Comparison of ENCODE assay signal across 9 cellular contexts in genomic region chr10:688621-689426, GRCh38. TPM values are rescaled to one million over a fixed set of nuclear protein-coding genes. Genes with fewer than 3 reads are reported as not detected.
DNase-seq lines count a peak whose midpoint lies in the region; ATAC-seq and TF ChIP-seq lines count a peak whose summit lies in the region.
"Had no signal": no experiment of that assay in that cellular context is flagged by ENCODE, and none has a peak within 500 bp of the region (broad histone marks: within the 10 kb centered on the region; RNA-seq: fewer than 3 reads in every experiment).

No MANE protein-coding gene starts in this region.

- peaks cover 0 to 1% (median 0%) of the 10 kb centered on the region in 8 donors for H3K9me3 Mint-ChIP-seq in CD4-positive, alpha-beta memory T cell
- H3K9me3 Mint-ChIP-seq: dendritic cell treated with granulocyte-macrophage colony-stimulating factor and Interleukin-4, amounts not matched to agents 40 ng/mL and 50 ng/mL, for 4 days had no signal

- H3K4me3 ChIP-seq in AG09309 (ENCODE audit: control insufficient read depth, low read depth, low read length): peak overlapping the region; percentile 72
- peak overlapping the region; percentile 83 for H3K4me3 ChIP-seq in ectodermal cell (ENCODE audit: insufficient read depth, low read depth, low read length)
- H3K4me3 ChIP-seq in uterus: peak overlapping the region; percentile 82
- H3K4me3 ChIP-seq in CD4-positive, alpha-beta memory T cell (ENCODE audit: low read length in 2 of 2): no peak overlapping the region

- POLR2A ChIA-PET in CD4-positive, alpha-beta memory T cell (lab: Charles Lee; ENCODE audit: partially characterized antibody): no interaction called here

- peaks cover 3 to 16% (median 7%) of the 10 kb centered on the region in 4 donors for H3K4me1 Mint-ChIP-seq in CD4-positive, alpha-beta memory T cell

- no peak for TF ChIP-seq CTCF in AG09309 (IDR thresholded peaks at IDR 0.05; ENCODE audit: control insufficient read depth, insufficient read depth, low read depth, low read length, missing control alignments)
- TF ChIP-seq CTCF in uterus (IDR thresholded peaks at IDR 0.05): no peak

- no peaks in the 10 kb centered on the region for H3K4me1 ChIP-seq in ectodermal cell (ENCODE audit: control insufficient read depth, insufficient read depth, low read length)
- peaks cover 0 to 9% of the 10 kb centered on the region in 2 donors for H3K4me1 ChIP-seq in uterus
- H3K4me1 ChIP-seq in CD4-positive, alpha-beta memory T cell (ENCODE audit: insufficient read depth, low read length): no peaks in the 10 kb centered on the region

- DNase-seq in AG09309 (ENCODE audit: low read depth) (no peak), medulla oblongata (ENCODE audit: extremely low spot score) (peak; percentile 70), uterus (no peak)
- DNase-seq in CD4-positive, alpha-beta memory T cell: no peak

- peaks cover 27 to 35% of the 10 kb centered on the region in 2 donors for H3K27me3 Mint-ChIP-seq in CD4-positive, alpha-beta memory T cell

- no peak for TF ChIP-seq POLR2A in uterus (IDR thresholded peaks at IDR 0.05)

- CTCF ChIA-PET in CD4-positive, alpha-beta memory T cell (lab: Charles Lee; ENCODE audit: partially characterized antibody): no interaction called here

- WGBS in ectodermal cell, 2 experiments: 1% methylated on average over 85 of the region's 85 CpGs

- peak overlapping the region; percentile 74 for H3K27ac ChIP-seq in ectodermal cell (ENCODE audit: insufficient read depth, low read depth, low read length, poor library complexity, severe bottlenecking)
- H3K27ac ChIP-seq in uterus: peak overlapping the region; percentile 89 to 91
- H3K27ac ChIP-seq in CD4-positive, alpha-beta memory T cell (ENCODE audit: low read depth, low read length): no peak overlapping the region

- peak overlapping the region in 3 of 8 donors; percentile 6 to 40 (median 20) for H3K4me3 Mint-ChIP-seq in CD4-positive, alpha-beta memory T cell
- H3K4me3 Mint-ChIP-seq: dendritic cell treated with granulocyte-macrophage colony-stimulating factor and Interleukin-4, amounts not matched to agents 40 ng/mL and 50 ng/mL, for 4 days had no signal

- H3K27ac Mint-ChIP-seq in CD4-positive, alpha-beta memory T cell: no peak overlapping the region
- H3K27ac Mint-ChIP-seq: dendritic cell treated with granulocyte-macrophage colony-stimulating factor and Interleukin-4, amounts not matched to agents 40 ng/mL and 50 ng/mL, for 4 days had no signal

- H3K36me3 Mint-ChIP-seq in CD4-positive, alpha-beta memory T cell: no peaks in the 10 kb centered on the region

- ATAC-seq in GM21786 (IDR thresholded peaks at IDR 0.05; ENCODE audit: unreplicated experiment) (no peak), GM18870 (IDR thresholded peaks at IDR 0.05; ENCODE audit: unreplicated experiment) (no peak)

- H3K36me3 ChIP-seq in ectodermal cell (ENCODE audit: control insufficient read depth, insufficient read depth, low read length) (no peaks in the 10 kb centered on the region), uterus (no peaks in the 10 kb centered on the region)
- H3K36me3 ChIP-seq in CD4-positive, alpha-beta memory T cell (ENCODE audit: insufficient read depth, low read length): no peaks in the 10 kb centered on the region

- no peak for TF ChIP-seq RAD21 in Ishikawa (IDR thresholded peaks at IDR 0.05; ENCODE audit: low read depth)

- H3K9me3 ChIP-seq in ectodermal cell (ENCODE audit: control insufficient read depth, low read length): no peaks in the 10 kb centered on the region
- H3K9me3 ChIP-seq in uterus: no peaks in the 10 kb centered on the region
- no peaks in the 10 kb centered on the region for H3K9me3 ChIP-seq in CD4-positive, alpha-beta memory T cell (ENCODE audit: control insufficient read depth in 1 of 2, low read length in 2 of 2)

- intact Hi-C loops in uterus (cut with DNase I; ENCODE audit: low total_unique reads): loop anchor here (10.0 kb wide), 1 partner anchor 174 kb away; no protein-coding TSS in a partner anchor
- intact Hi-C loops in CD4-positive, alpha-beta memory T cell (cut with micrococcal nuclease): no loop called here

- TF ChIP-seq EP300 in Ishikawa (IDR thresholded peaks at IDR 0.05; ENCODE audit: borderline replicate concordance): no peak

- H3K27me3 ChIP-seq in ectodermal cell (ENCODE audit: control insufficient read depth, insufficient read depth, low read length, poor library complexity, severe bottlenecking) (peaks cover 23% of the 10 kb centered on the region), uterus (no peaks in the 10 kb centered on the region)
- no peaks in the 10 kb centered on the region for H3K27me3 ChIP-seq in CD4-positive, alpha-beta memory T cell (ENCODE audit: insufficient read depth, low read length)

TF ChIP-seq in Ishikawa, 13 proteins besides CTCF, POLR2A, EP300 and RAD21:
- TF ChIP-seq TEAD4 (IDR thresholded peaks at IDR 0.05) (no peak), YY1 (IDR thresholded peaks at IDR 0.05; ENCODE audit: low read depth) (no peak), CEBPB (IDR thresholded peaks at IDR 0.05) (no peak), ZBTB7A (IDR thresholded peaks at IDR 0.05; ENCODE audit: low read depth) (peak; percentile 34)
- TF ChIP-seq, protein P1, sequence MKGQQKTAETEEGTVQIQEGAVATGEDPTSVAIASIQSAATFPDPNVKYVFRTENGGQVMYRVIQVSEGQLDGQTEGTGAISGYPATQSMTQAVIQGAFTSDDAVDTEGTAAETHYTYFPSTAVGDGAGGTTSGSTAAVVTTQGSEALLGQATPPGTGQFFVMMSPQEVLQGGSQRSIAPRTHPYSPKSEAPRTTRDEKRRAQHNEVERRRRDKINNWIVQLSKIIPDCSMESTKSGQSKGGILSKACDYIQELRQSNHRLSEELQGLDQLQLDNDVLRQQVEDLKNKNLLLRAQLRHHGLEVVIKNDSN (IDR thresholded peaks at IDR 0.05): 0 out of 2 replicates have a peak, but pooled peaks have one; percentile 11

RNA-seq across cellular contexts. Expression of gene DIP2C, which starts 0.6 kb away (rescaled TPM):
- 13.0 TPM for polyA plus RNA-seq in ectodermal cell (2013, experiment 1 of 4)
- 14.4 TPM for polyA plus RNA-seq in ectodermal cell (2013, experiment 2 of 4)
- 12.2 TPM for polyA plus RNA-seq in ectodermal cell (2013, experiment 3 of 4)
- 11.3 TPM for polyA plus RNA-seq in ectodermal cell (2013, experiment 4 of 4)
- total RNA-seq in uterus: 10 to 100 TPM; 10.5 to 40.5 (median 19.5) TPM
- 1 to 10 TPM; 5.7 to 6.0 TPM for total RNA-seq in CD4-positive, alpha-beta memory T cell
- polyA plus RNA-seq in CD4-positive, alpha-beta memory T cell: 1 to 10 TPM; 1.1 to 2.1 TPM

Comparison
In these comparisons a context has a peak if more than half of its experiments do, and no peak if none do; other contexts are left out.
1. H3K4me3 ChIP-seq: peak in AG09309 (single experiment), ectodermal cell (single experiment) and uterus (2 of 2); none in CD4-positive, alpha-beta memory T cell (0 of 2).